Comparison of ENCODE assay signal across 11 cellular contexts in the genomic region with DNA sequence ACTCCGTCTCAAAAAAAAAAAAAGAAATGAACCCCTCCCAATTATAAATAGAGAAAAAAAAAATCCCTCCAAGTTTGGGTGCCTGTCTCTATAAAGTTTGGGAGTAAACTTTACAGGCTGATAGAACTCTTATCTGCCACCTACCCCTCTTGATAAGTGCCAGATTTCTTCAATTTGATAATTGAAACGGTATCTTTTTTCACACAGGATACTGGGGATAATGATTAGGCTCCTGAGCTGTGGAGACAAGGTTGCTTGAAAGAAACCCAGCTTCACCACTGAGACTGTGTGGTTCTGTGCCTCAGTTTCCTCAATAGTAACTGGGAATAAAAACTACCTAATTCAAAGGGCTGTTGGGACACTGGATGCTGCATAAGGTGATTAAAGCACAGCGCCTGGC. TPM values are rescaled to one million over a fixed set of nuclear protein-coding genes. Genes with fewer than 3 reads are reported as not detected.
A peak's percentile ranks its signal among the peaks of the same experiment; 100 is the strongest.
DNase-seq lines count a peak whose midpoint lies in the region; ATAC-seq, FAIRE-seq and TF ChIP-seq lines count a peak whose summit lies in the region.
"Had no signal": no experiment of that assay in that cellular context is flagged by ENCODE, and none has a peak within 500 bp of the region (broad histone marks: within the 10 kb centered on the region; RNA-seq: fewer than 3 reads in every experiment).

No MANE protein-coding gene starts in this region.

- CTCF ChIA-PET in K562 (lab: Yijun Ruan, JAX; ENCODE audit: low intra/inter-chr PET ratio) = no interaction called here

- H3K9me3 ChIP-seq in heart left ventricle = no peaks in the 10 kb centered on the region
- H3K9me3 ChIP-seq in K562 (replicated peaks; ENCODE audit: control insufficient read depth, insufficient read depth, low read depth, low read length) = no peaks in the 10 kb centered on the region
- no peaks in the 10 kb centered on the region for H3K9me3 ChIP-seq in mucosa of rectum (ENCODE audit: control insufficient read depth in 2 of 2, low read length in 2 of 2)
- H3K9me3 ChIP-seq: Caco-2 had no signal

- intact Hi-C loops in heart left ventricle (cut with DNase I) = no loop called here
- intact Hi-C loops in Right ventricle myocardium inferior (cut with DNase I) = no loop called here
- intact Hi-C loops in K562 (cut with micrococcal nuclease) = no loop called here

- no TSS peak for BruUV-seq in K562 (replicated peaks; lab: Mats Ljungman, UMichigan)

- H3K4me1 ChIP-seq in heart left ventricle (peaks cover 0 to 7% (median 0%) of the 10 kb centered on the region in 12 donors), K562 (replicated peaks in 1 of 2; ENCODE audit: control insufficient read depth in 2 of 2, insufficient read depth in 2 of 2, low read length in 2 of 2) (peaks cover 5 to 9% of the 10 kb centered on the region in 2 experiments; a peak in 4 of 5 replicates), mucosa of rectum (ENCODE audit: control insufficient read depth in 2 of 2, insufficient read depth in 2 of 2, low read length in 2 of 2) (no peaks in the 10 kb centered on the region), urinary bladder (ENCODE audit: insufficient read depth) (no peaks in the 10 kb centered on the region)
- H3K4me1 ChIP-seq: Caco-2 had no signal

- in situ Hi-C loops in K562 (cut with MboI) = no loop called here

- no peaks in the 10 kb centered on the region for H4K20me1 ChIP-seq in K562 (replicated peaks; ENCODE audit: control insufficient read depth, insufficient read depth, low read length)

- H3K27me3 ChIP-seq in heart left ventricle (peaks cover 0 to 43% (median 0%) of the 10 kb centered on the region in 9 donors), K562 (ENCODE audit: control insufficient read depth in 2 of 2, insufficient read depth in 2 of 2, low read length in 2 of 2) (no peaks in the 10 kb centered on the region), mucosa of rectum (ENCODE audit: control insufficient read depth in 2 of 2, insufficient read depth in 2 of 2, low read length in 2 of 2) (no peaks in the 10 kb centered on the region)

- H3K9ac ChIP-seq in K562 (ENCODE audit: insufficient read depth in 1 of 2, low read depth in 2 of 2, low read length in 2 of 2) = peak overlapping the region in 1 of 2 experiments; percentile 59; a peak in 1 of 4 replicates
- H3K9ac ChIP-seq in mucosa of rectum (ENCODE audit: low read depth in 1 of 2, low read length in 2 of 2) = no peak overlapping the region

- DNase-seq in heart left ventricle (no peak), Right ventricle myocardium inferior (ENCODE audit: missing footprints) (no peak), K562 (ENCODE audit: extremely low read depth in 1 of 4, low spot score in 3 of 4) (no peak), occipital lobe (lab: John Stamatoyannopoulos, UW) (no peak), frontal cortex (ENCODE audit: low spot score in 2 of 2) (no peak)
- DNase-seq: Caco-2, NCI-H2081 treated with DMSO at 0.1 percent for 48 hours had no signal

- H3K79me2 ChIP-seq in K562 (ENCODE audit: control insufficient read depth, insufficient read depth, low read length) = no peaks in the 10 kb centered on the region

- POLR2A ChIA-PET in K562 (lab: Yijun Ruan, JAX) = no interaction called here

- TF ChIP-seq EP300 in K562 (IDR thresholded peaks at IDR 0.05; ENCODE audit: low read length) = no peak

- ATAC-seq in heart left ventricle (no peak), Right ventricle myocardium inferior (no peak), K562 (no peak), HG02981 (IDR thresholded peaks at IDR 0.05; ENCODE audit: unreplicated experiment) (no peak)

- no peaks in the 10 kb centered on the region for H3K9me1 ChIP-seq in K562 (ENCODE audit: control insufficient read depth, insufficient read depth, low read length)

- TF ChIP-seq CTCF in heart left ventricle (IDR thresholded peaks at IDR 0.05) (no peak), K562 (IDR thresholded peaks at IDR 0.05 in 2 of 3, conservative IDR thresholded peaks at IDR 0.05 in 1 of 3; ENCODE audit: insufficient read depth in 2 of 3, low read depth in 1 of 3, low read length in 3 of 3) (no peak)

- H3K4me2 ChIP-seq in K562 (ENCODE audit: insufficient read depth, low read length) = peak overlapping the region; percentile 76

- peak overlapping the region in 11 of 12 donors; percentile 7 to 67 (median 50) for H3K4me3 ChIP-seq in heart left ventricle
- H3K4me3 ChIP-seq in K562 = peak overlapping the region; percentile 48
- peak overlapping the region; percentile 14 to 55 for H3K4me3 ChIP-seq in mucosa of rectum (ENCODE audit: low read length in 2 of 2)
- peak overlapping the region; percentile 47 for H3K4me3 ChIP-seq in urinary bladder (ENCODE audit: low read depth, low read length)

- H2AFZ ChIP-seq in K562 (ENCODE audit: low read depth, low read length) = peak overlapping the region; percentile 94

- TF ChIP-seq POLR2A in heart left ventricle (IDR thresholded peaks at IDR 0.05) (no peak), K562 (conservative IDR thresholded peaks at IDR 0.05) (no peak)

- WGBS in heart left ventricle, 4 donors = 46 to 78% (median 63%) methylated on average over 2 to 3 of the region's 3 CpGs
- 46% methylated on average over 2 of the region's 3 CpGs for WGBS in K562 (ENCODE audit: insufficient coverage, low coverage, missing lambda C conversion rate)
- 58% methylated on average over 3 of the region's 3 CpGs for WGBS in urinary bladder

- no peak for FAIRE-seq in K562 (lab: Jason Lieb, UNC)
- FAIRE-seq in frontal cortex (lab: Jason Lieb, UNC) = no peak

- H3K36me3 ChIP-seq in heart left ventricle (no peaks in the 10 kb centered on the region), K562 (ENCODE audit: control insufficient read depth, insufficient read depth, low read length) (no peaks in the 10 kb centered on the region), mucosa of rectum (ENCODE audit: control insufficient read depth in 2 of 2, insufficient read depth in 2 of 2, low read length in 2 of 2) (no peaks in the 10 kb centered on the region), urinary bladder (ENCODE audit: insufficient read depth) (no peaks in the 10 kb centered on the region)

- TF ChIP-seq RAD21 in K562 (CRISPR knock-in tag; conservative IDR thresholded peaks at IDR 0.05 in 1 of 2, IDR thresholded peaks at IDR 0.05 in 1 of 2) = no peak

- peak overlapping the region in 1 of 12 donors; percentile 59 for H3K27ac ChIP-seq in heart left ventricle
- peak overlapping the region; percentile 74 for H3K27ac ChIP-seq in K562 (ENCODE audit: extremely low read depth, low read depth, low read length)
- no peak overlapping the region for H3K27ac ChIP-seq in mucosa of rectum (ENCODE audit: low read depth in 2 of 2, low read length in 2 of 2)
- H3K27ac ChIP-seq in urinary bladder (ENCODE audit: low read depth) = no peak overlapping the region

TF ChIP-seq in K562, 482 proteins besides CTCF, POLR2A, EP300 and RAD21 (continues in another document):
- peak; percentile 38 for TF ChIP-seq CBFA2T2 (conservative IDR thresholded peaks at IDR 0.05)
- no peak for TF ChIP-seq MCM7 (IDR thresholded peaks at IDR 0.05)
- no peak for TF ChIP-seq ZNF785 (CRISPR knock-in tag; IDR thresholded peaks at IDR 0.05)
- peak; percentile 4; the same call in 1 of the 2 replicates for TF ChIP-seq TAL1 (IDR thresholded peaks at IDR 0.05)
- TF ChIP-seq, protein P1, sequence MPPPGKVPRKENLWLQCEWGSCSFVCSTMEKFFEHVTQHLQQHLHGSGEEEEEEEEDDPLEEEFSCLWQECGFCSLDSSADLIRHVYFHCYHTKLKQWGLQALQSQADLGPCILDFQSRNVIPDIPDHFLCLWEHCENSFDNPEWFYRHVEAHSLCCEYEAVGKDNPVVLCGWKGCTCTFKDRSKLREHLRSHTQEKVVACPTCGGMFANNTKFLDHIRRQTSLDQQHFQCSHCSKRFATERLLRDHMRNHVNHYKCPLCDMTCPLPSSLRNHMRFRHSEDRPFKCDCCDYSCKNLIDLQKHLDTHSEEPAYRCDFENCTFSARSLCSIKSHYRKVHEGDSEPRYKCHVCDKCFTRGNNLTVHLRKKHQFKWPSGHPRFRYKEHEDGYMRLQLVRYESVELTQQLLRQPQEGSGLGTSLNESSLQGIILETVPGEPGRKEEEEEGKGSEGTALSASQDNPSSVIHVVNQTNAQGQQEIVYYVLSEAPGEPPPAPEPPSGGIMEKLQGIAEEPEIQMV (tag; conservative IDR thresholded peaks at IDR 0.05; ENCODE audit: low read depth) = no peak
- TF ChIP-seq, protein P2, sequence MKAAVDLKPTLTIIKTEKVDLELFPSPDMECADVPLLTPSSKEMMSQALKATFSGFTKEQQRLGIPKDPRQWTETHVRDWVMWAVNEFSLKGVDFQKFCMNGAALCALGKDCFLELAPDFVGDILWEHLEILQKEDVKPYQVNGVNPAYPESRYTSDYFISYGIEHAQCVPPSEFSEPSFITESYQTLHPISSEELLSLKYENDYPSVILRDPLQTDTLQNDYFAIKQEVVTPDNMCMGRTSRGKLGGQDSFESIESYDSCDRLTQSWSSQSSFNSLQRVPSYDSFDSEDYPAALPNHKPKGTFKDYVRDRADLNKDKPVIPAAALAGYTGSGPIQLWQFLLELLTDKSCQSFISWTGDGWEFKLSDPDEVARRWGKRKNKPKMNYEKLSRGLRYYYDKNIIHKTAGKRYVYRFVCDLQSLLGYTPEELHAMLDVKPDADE (conservative IDR thresholded peaks at IDR 0.05; ENCODE audit: control insufficient read depth, low read depth, low read length) = no peak
- no peak for TF ChIP-seq ZNF41 (CRISPR knock-in tag; conservative IDR thresholded peaks at IDR 0.05)

RNA-seq across cellular contexts. Expression of a gene that starts 0.6 kb away (rescaled TPM):
- 10 to 100 TPM in 2 of 9 donors, 1 to 10 TPM in 7; 5.7 to 15.6 (median 7.5) TPM for total RNA-seq in heart left ventricle
- polyA plus RNA-seq in heart left ventricle = 1 to 10 TPM; 1.8 to 7.5 TPM
- 17.5 TPM for total RNA-seq in Right ventricle myocardium inferior
- total RNA-seq in K562 (2011; cell fraction: chromatin; rRNA removed; ENCODE audit: low replicate concordance) = 2.8 and 3.7 TPM in 2 replicates
- total RNA-seq in K562 (2011; cell fraction: nucleolus; rRNA removed) = 1.7 and 2.0 TPM in 2 replicates
- 1.1 and 1.2 TPM in 2 replicates for total RNA-seq in K562 (2011; cell fraction: nucleoplasm; rRNA removed)
- 1.0 and 1.3 TPM in 2 replicates for total RNA-seq in K562 (2014; rRNA removed)
- 3.0 and 3.1 TPM in 2 replicates for total RNA-seq in K562 (2014; rRNA removed; fragmentation: Illumina TruSeq; extraction: Trizol)
- 3.9 and 4.1 TPM in 2 replicates for total RNA-seq in K562 (2015; rRNA removed; fragmentation: Illumina TruSeq; extraction: Trizol)
- total RNA-seq in K562 (2021) = 2.0 and 2.6 TPM in 2 replicates
- polyA plus RNA-seq in K562 (2011; rRNA removed) = 8.1 and 10.4 TPM in 2 replicates
- polyA plus RNA-seq in K562 (2011; cell fraction: cytosol; rRNA removed) = 1.0 and 4.2 TPM in 2 replicates
- 4.8 and 12.6 TPM in 2 replicates for polyA plus RNA-seq in K562 (2011; cell fraction: nucleus; rRNA removed)
- 3.1 and 3.2 TPM in 2 replicates for polyA plus RNA-seq in K562 (2012)
- polyA plus RNA-seq in K562 (2014; fragmentation: Illumina TruSeq; extraction: Trizol) = 2.6 and 3.1 TPM in 2 replicates
- 1 to 10 TPM; 2.4 to 3.0 TPM for polyA plus RNA-seq in K562 (2014; fragmentation: Nextera tagmentation; extraction: Ambion mirVana)
- polyA plus RNA-seq in K562 (2014; rRNA removed) = 1.7 TPM in 2 replicates
- polyA minus RNA-seq in K562 (2011; rRNA and poly(A)+ RNA removed) = 5.8 and 11.0 TPM in 2 replicates
- 1.5 and 2.2 TPM in 2 replicates for polyA minus RNA-seq in K562 (2011; cell fraction: cytosol; rRNA and poly(A)+ RNA removed)
- polyA minus RNA-seq in K562 (2011; cell fraction: nucleus; rRNA and poly(A)+ RNA removed) = 3.6 and 11.2 TPM in 2 replicates
- total RNA-seq in urinary bladder = 6.1 TPM
- polyA plus RNA-seq in urinary bladder = 2.0 TPM
- total RNA-seq in occipital lobe = 1.9 TPM
- 2.0 TPM for total RNA-seq in frontal cortex
- total RNA-seq: Caco-2, SK-MEL-5 had no signal
